Comparison of ENCODE assay signal across 16 cellular contexts in genomic region chr6:30940361-30941001, GRCh38. TPM values are rescaled to one million over a fixed set of nuclear protein-coding genes. Genes with fewer than 3 reads are reported as not detected.
DNase-seq lines count a peak whose midpoint lies in the region; ATAC-seq and TF ChIP-seq lines count a peak whose summit lies in the region.
"Had no signal": no experiment of that assay in that cellular context is flagged by ENCODE, and none has a peak within 500 bp of the region (broad histone marks: within the 10 kb centered on the region; RNA-seq: fewer than 3 reads in every experiment).

Gene MUCL3 (plus strand): TSS chr6:30940973. CDS start chr6:30941000, 27 bp downstream.

- DNase-seq in Calu3 (no peak), esophagus squamous epithelium (lab: John Stamatoyannopoulos, UW) (no peak), trophoblast cell (no peak), cortex of kidney (lab: John Stamatoyannopoulos, UW) (no peak), activated T-cell treated with anti-CD3 and anti-CD28 coated beads for 4 hours (no peak), lower lobe of right lung (no peak)
- DNase-seq: CD4-positive, CD25-positive, alpha-beta regulatory T cell; DMS79 treated with DMSO at 0.1 percent for 48 hours; HFFc6; MM.1S; NCI-H1105 treated with DMSO at 0.1 percent for 48 hours; NCI-H187; NCI-H774 had no signal

- H4K20me1 ChIP-seq in OCI-LY3 (ENCODE audit: insufficient read depth, low read length): no peaks in the 10 kb centered on the region

- CTCF ChIA-PET in Calu3 (lab: Charles Lee): interaction anchor here (0.5 to 3.7 kb wide), 7 partner anchors 13 to 153 kb away, joined by 3 to 76 read pairs (median 8); no protein-coding TSS in a partner anchor

- H2BK5ac ChIP-seq in trophoblast cell (ENCODE audit: low read depth, low read length, poor library complexity): no peak within 1 kb of the TSS

- H2BK120ac ChIP-seq in trophoblast cell (ENCODE audit: insufficient read depth, low read length, poor library complexity): no peak within 1 kb of the TSS

- H3K4me1 ChIP-seq in OCI-LY3 (ENCODE audit: low read length) (peaks cover 15% of the 10 kb centered on the region), esophagus squamous epithelium (peaks cover 27 to 73% (median 32%) of the 10 kb centered on the region in 3 donors), trophoblast cell (ENCODE audit: control insufficient read depth in 1 of 2, insufficient read depth in 2 of 2, low read length in 2 of 2) (peaks cover 9 to 13% of the 10 kb centered on the region in 2 experiments), lower lobe of right lung (peaks cover 22% of the 10 kb centered on the region)

- H4K12ac ChIP-seq in trophoblast cell (ENCODE audit: low read depth, low read length): no peak within 1 kb of the TSS

- H3K4me2 ChIP-seq in OCI-LY3 (ENCODE audit: low read length): peak within 1 kb of the TSS; percentile 48
- no peak within 1 kb of the TSS for H3K4me2 ChIP-seq in trophoblast cell (ENCODE audit: low read length)
- H3K4me2 ChIP-seq: KMS-11 had no signal

- H3K4ac ChIP-seq in trophoblast cell (ENCODE audit: low read depth, low read length): no peak within 1 kb of the TSS

- H3K79me1 ChIP-seq in trophoblast cell (ENCODE audit: low read length): peaks cover 3% of the 10 kb centered on the region

- intact Hi-C loops in Calu3 (cut with micrococcal nuclease; ENCODE audit: unreplicated experiment): no loop called here
- intact Hi-C loops in esophagus squamous epithelium (cut with DNase I): no loop called here
- intact Hi-C loops in lower lobe of right lung (cut with DNase I): no loop called here

- H3K9ac ChIP-seq in OCI-LY3 (ENCODE audit: low read length): no peak within 1 kb of the TSS
- no peak within 1 kb of the TSS for H3K9ac ChIP-seq in trophoblast cell (ENCODE audit: low read length)
- H3K9ac ChIP-seq: KMS-11 had no signal

- H3K27ac Mint-ChIP-seq in Calu3 (ENCODE audit: unreplicated experiment): no peak within 1 kb of the TSS
- H3K27ac Mint-ChIP-seq: HFFc6 had no signal

- H3K79me2 ChIP-seq in OCI-LY3 (ENCODE audit: low read length) (no peaks in the 10 kb centered on the region), trophoblast cell (ENCODE audit: control insufficient read depth, insufficient read depth, low read length, poor library complexity) (no peaks in the 10 kb centered on the region)

- H3K18ac ChIP-seq in trophoblast cell (ENCODE audit: low read length): no peak within 1 kb of the TSS

- H3K4me3 ChIP-seq in OCI-LY3 (ENCODE audit: low read length): no peak within 1 kb of the TSS
- no peak within 1 kb of the TSS for H3K4me3 ChIP-seq in esophagus squamous epithelium
- no peak within 1 kb of the TSS for H3K4me3 ChIP-seq in trophoblast cell (ENCODE audit: low read depth, low read length)
- H3K4me3 ChIP-seq in lower lobe of right lung: no peak within 1 kb of the TSS

- no peak within 1 kb of the TSS for H4K8ac ChIP-seq in trophoblast cell (ENCODE audit: low read depth, low read length)

- no peak within 1 kb of the TSS for H4K91ac ChIP-seq in trophoblast cell (ENCODE audit: low read depth, low read length)

- peak within 1 kb of the TSS; percentile 26 for H2AK5ac ChIP-seq in trophoblast cell (ENCODE audit: low read length)

- H3K36me3 Mint-ChIP-seq in Calu3 (ENCODE audit: insufficient read depth, unreplicated experiment): no peaks in the 10 kb centered on the region
- H3K36me3 Mint-ChIP-seq: CD4-positive, CD25-positive, alpha-beta regulatory T cell had no signal

- peak; percentile 6 for TF ChIP-seq CTCF in Calu3 (IDR thresholded peaks at IDR 0.05; ENCODE audit: unreplicated experiment)
- no peak for TF ChIP-seq CTCF in OCI-LY3 (IDR thresholded peaks at IDR 0.05; ENCODE audit: low read depth, low read length)
- TF ChIP-seq CTCF in esophagus squamous epithelium (IDR thresholded peaks at IDR 0.05): no peak
- no peak for TF ChIP-seq CTCF in lower lobe of right lung (IDR thresholded peaks at IDR 0.05)

- H2AFZ ChIP-seq in OCI-LY3 (ENCODE audit: low read depth, low read length) (no peak within 1 kb of the TSS), trophoblast cell (ENCODE audit: insufficient read depth, low read length, poor library complexity) (no peak within 1 kb of the TSS)

- no peaks in the 10 kb centered on the region for H3K27me3 Mint-ChIP-seq in Calu3 (ENCODE audit: unreplicated experiment)

- TF ChIP-seq POLR2A in esophagus squamous epithelium (IDR thresholded peaks at IDR 0.05): no peak

- H3K27me3 ChIP-seq in OCI-LY3 (ENCODE audit: low read depth, low read length) (0 out of 2 replicates have a peak, but pooled peaks cover 4% of the 10 kb centered on the region), esophagus squamous epithelium (peaks cover 0 to 39% (median 0%) of the 10 kb centered on the region in 4 donors), trophoblast cell (ENCODE audit: insufficient read depth, low read length) (no peaks in the 10 kb centered on the region), lower lobe of right lung (ENCODE audit: low read depth) (no peaks in the 10 kb centered on the region)

- ATAC-seq in GM18861 (IDR thresholded peaks at IDR 0.05; ENCODE audit: unreplicated experiment): no peak
- no peak for ATAC-seq in lower lobe of right lung

- H3K9me3 Mint-ChIP-seq in Calu3 (ENCODE audit: low read depth, unreplicated experiment): no peaks in the 10 kb centered on the region
- H3K9me3 Mint-ChIP-seq: HFFc6 had no signal

- H3K27ac ChIP-seq in OCI-LY3 (ENCODE audit: low read length) (no peak within 1 kb of the TSS), esophagus squamous epithelium (peak within 1 kb of the TSS; percentile 38 to 88 (median 82)), trophoblast cell (ENCODE audit: low read depth, low read length) (no peak within 1 kb of the TSS), lower lobe of right lung (no peak within 1 kb of the TSS)
- H3K27ac ChIP-seq: KMS-11 had no signal

- H2BK12ac ChIP-seq in trophoblast cell (ENCODE audit: low read length): no peak within 1 kb of the TSS

- H3K36me3 ChIP-seq in OCI-LY3 (replicated peaks; ENCODE audit: low read depth, low read length): no peaks in the 10 kb centered on the region
- H3K36me3 ChIP-seq in esophagus squamous epithelium: no peaks in the 10 kb centered on the region
- no peaks in the 10 kb centered on the region for H3K36me3 ChIP-seq in trophoblast cell (ENCODE audit: control insufficient read depth in 1 of 2, insufficient read depth in 2 of 2, low read length in 2 of 2)
- no peaks in the 10 kb centered on the region for H3K36me3 ChIP-seq in lower lobe of right lung

- peaks cover 48% of the 10 kb centered on the region for H3K4me1 Mint-ChIP-seq in Calu3 (ENCODE audit: low read depth, unreplicated experiment)

- H3K23ac ChIP-seq in trophoblast cell (ENCODE audit: low read length): no peak within 1 kb of the TSS

- no TSS peak for BruUV-seq in Calu3 (replicated peaks; lab: Mats Ljungman, UMichigan)

- H3K14ac ChIP-seq in trophoblast cell (ENCODE audit: low read length): no peak within 1 kb of the TSS

- H3K9me3 ChIP-seq in OCI-LY3 (ENCODE audit: insufficient read depth, low read length) (no peaks in the 10 kb centered on the region), esophagus squamous epithelium (no peaks in the 10 kb centered on the region), trophoblast cell (ENCODE audit: insufficient read depth, low read depth, low read length) (no peaks in the 10 kb centered on the region), lower lobe of right lung (no peaks in the 10 kb centered on the region)

- no peak within 1 kb of the TSS for H3K4me3 Mint-ChIP-seq in Calu3 (ENCODE audit: low read depth, unreplicated experiment)
- H3K4me3 Mint-ChIP-seq: CD4-positive, CD25-positive, alpha-beta regulatory T cell had no signal

- WGBS in esophagus squamous epithelium, 2 donors: 61% methylated on average over 12 to 14 of the region's 17 CpGs
- no CpG with 5 or more reads among the region's 17 CpGs for WGBS in trophoblast cell (ENCODE audit: extremely low coverage, insufficient coverage, insufficient read length)

RNA-seq across cellular contexts. Expression of gene MUCL3, which starts in this region (rescaled TPM):
- total RNA-seq in Calu3 (2022) (0.07 and 0.15 TPM in 2 replicates), esophagus squamous epithelium (1 to 10 TPM in 2 of 4 donors, under 1 TPM in 2; 0.21 to 8.3 (median 2.4) TPM), lower lobe of right lung (5.3 TPM)
- polyA plus RNA-seq in trophoblast cell (2013): 0.01 and 0.03 TPM in 2 replicates
- total RNA-seq: CD4-positive, CD25-positive, alpha-beta regulatory T cell; HFFc6 had no signal
- polyA plus RNA-seq: CD4-positive, CD25-positive, alpha-beta regulatory T cell had no signal

Comparison
In these comparisons a context has a peak if more than half of its experiments do, and no peak if none do; other contexts are left out.
1. H3K27ac ChIP-seq: peak in esophagus squamous epithelium (4 of 4); none in OCI-LY3 (single experiment), trophoblast cell (single experiment) and lower lobe of right lung (single experiment).